22 cellular contexts compared by ENCODE assay signal in genomic region chr3:30952786-30953185, GRCh38. TPM values are rescaled to one million over a fixed set of nuclear protein-coding genes. Genes with fewer than 3 reads are reported as not detected.
"Had no signal": no experiment of that assay in that cellular context is flagged by ENCODE, and none has a peak within 500 bp of the region (broad histone marks: within the 10 kb centered on the region; RNA-seq: fewer than 3 reads in every experiment).

No MANE protein-coding gene starts in this region.

- H2AFZ ChIP-seq: parathyroid adenoma had no signal

- H3K79me2 ChIP-seq: parathyroid adenoma had no signal

- H3K4me1 ChIP-seq: left lung, parathyroid adenoma, tibial nerve, vagina had no signal

- H3K9ac ChIP-seq: parathyroid adenoma had no signal

- H3K4me3 ChIP-seq: left lung, tibial nerve, vagina had no signal

- DNase-seq: activated CD4-positive, alpha-beta T cell treated with anti-CD3 and anti-CD28 coated beads, Interleukin-2, amount 50 U/mL, for 4 hours; activated naive CD4-positive, alpha-beta T cell treated with Interleukin-2 at 50 U/mL for 16 hours; anterior cingulate cortex; dermis blood vessel endothelial cell; hippocampal formation; left lung; mesenchymal stem cell; natural killer cell; stimulated activated CD4-positive, alpha-beta T cell treated with anti-CD3 and anti-CD28 coated beads, Interleukin-2, amount 100 ng/mL, for 48 hours had no signal

- H3K36me3 Mint-ChIP-seq: natural killer cell; stimulated activated memory B cell treated with anti-CD40 and anti-IgM and Interleukin-4, amounts not matched to agents 10 μg/mL and 1 μg/mL and 100 μg/mL, for 72 hours had no signal

- H3K4me3 Mint-ChIP-seq: activated T-helper 17 cell treated with anti-CD3 and anti-CD28 coated beads, Interleukin-2, amount 50 U/mL, for 72 hours; natural killer cell; stimulated activated memory B cell treated with anti-CD40 and anti-IgM and Interleukin-4, amounts not matched to agents 10 μg/mL and 1 μg/mL and 100 μg/mL, for 72 hours; T-helper 2 cell treated with Interferon-gamma antibody and Interleukin-4, amounts not matched to agents 5 μg/mL and 100 μg/mL, for 36 hours had no signal

- H3K27me3 Mint-ChIP-seq: stimulated activated memory B cell treated with anti-CD40 and anti-IgM and Interleukin-4, amounts not matched to agents 10 μg/mL and 1 μg/mL and 100 μg/mL, for 72 hours had no signal

- H3K4me1 Mint-ChIP-seq: activated T-helper 17 cell treated with anti-CD3 and anti-CD28 coated beads, Interleukin-2, amount 50 U/mL, for 72 hours; natural killer cell; stimulated activated memory B cell treated with anti-CD40 and anti-IgM and Interleukin-4, amounts not matched to agents 10 μg/mL and 1 μg/mL and 100 μg/mL, for 72 hours had no signal

- H3K9me3 Mint-ChIP-seq: activated T-helper 17 cell treated with anti-CD3 and anti-CD28 coated beads, Interleukin-2, amount 50 U/mL, for 72 hours; natural killer cell; stimulated activated memory B cell treated with anti-CD40 and anti-IgM and Interleukin-4, amounts not matched to agents 10 μg/mL and 1 μg/mL and 100 μg/mL, for 72 hours; T-helper 2 cell treated with Interferon-gamma antibody and Interleukin-4, amounts not matched to agents 5 μg/mL and 100 μg/mL, for 36 hours had no signal

- H3K27ac Mint-ChIP-seq: activated T-helper 17 cell treated with anti-CD3 and anti-CD28 coated beads, Interleukin-2, amount 50 U/mL, for 72 hours; natural killer cell; stimulated activated memory B cell treated with anti-CD40 and anti-IgM and Interleukin-4, amounts not matched to agents 10 μg/mL and 1 μg/mL and 100 μg/mL, for 72 hours; T-helper 2 cell treated with Interferon-gamma antibody and Interleukin-4, amounts not matched to agents 5 μg/mL and 100 μg/mL, for 36 hours had no signal

- H3K36me3 ChIP-seq: left lung, neutrophil, tibial nerve, vagina had no signal

- H3K27me3 ChIP-seq: left lung, neutrophil, tibial nerve, vagina had no signal

- H3K9me3 ChIP-seq: left lung, neutrophil, tibial nerve, vagina had no signal

- FAIRE-seq: bronchial epithelial cell, keratinocyte had no signal

- ATAC-seq: activated CD4-positive, CD25-positive, alpha-beta regulatory T cell treated with anti-CD3 and anti-CD28 coated beads, Interleukin-2, amount 50 U/mL, for 24 hours; activated T-helper 17 cell treated with anti-CD3 and anti-CD28 coated beads, Interleukin-2, amount 50 U/mL, for 72 hours; left lung; natural killer cell; stimulated activated memory B cell treated with anti-CD40 and anti-IgM and Interleukin-4, amounts not matched to agents 10 μg/mL and 1 μg/mL and 100 μg/mL, for 72 hours had no signal

- H3K27ac ChIP-seq: epithelial cell of prostate, left lung, neutrophil, parathyroid adenoma, tibial nerve, vagina had no signal

RNA-seq across cellular contexts. Expression of gene GADL1, which starts 58.3 kb away (rescaled TPM):
- total RNA-seq: activated T-helper 17 cell treated with anti-CD3 and anti-CD28 coated beads, Interleukin-2, amount 50 U/mL, for 72 hours; bronchial epithelial cell; chondrocyte; dermis blood vessel endothelial cell; mucosa of gallbladder; natural killer cell; tibial nerve; vagina had no signal
- polyA plus RNA-seq: keratinocyte had no signal
